8 cellular contexts compared by ENCODE assay signal in the genomic region with DNA sequence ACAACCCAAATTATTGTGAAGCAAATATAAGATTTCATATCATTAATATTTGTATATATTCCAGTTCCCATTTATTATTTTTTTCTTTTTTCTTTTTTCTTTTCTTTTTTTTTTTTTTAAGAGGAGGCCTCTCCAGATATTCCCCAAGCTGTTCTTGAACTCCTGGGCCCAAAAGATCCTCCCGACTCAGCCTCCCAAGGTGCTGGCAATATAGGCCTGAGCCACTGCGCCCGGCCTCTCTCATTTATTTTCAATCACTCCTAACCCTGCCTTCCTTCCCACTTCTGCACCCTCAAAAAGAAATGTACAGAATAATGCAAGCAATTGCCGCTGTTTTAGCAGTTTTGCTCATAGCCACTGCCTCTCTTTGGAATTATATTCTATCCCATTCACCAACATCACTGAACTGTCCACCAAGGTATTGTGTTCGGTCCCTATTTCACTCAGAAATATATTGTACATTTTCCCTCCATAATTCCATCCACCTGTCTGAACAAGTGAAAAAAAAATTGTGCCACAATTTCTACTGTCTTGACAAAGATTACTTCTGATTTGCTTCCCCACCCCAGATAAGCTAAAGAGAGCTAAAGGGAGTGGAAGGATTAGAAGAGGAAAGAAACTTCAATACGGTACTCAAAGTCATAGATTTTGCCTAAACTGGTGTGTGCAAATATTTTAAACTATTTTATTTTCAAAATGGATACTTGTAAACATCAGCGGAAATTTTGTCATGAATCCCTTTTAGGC. TPM values are rescaled to one million over a fixed set of nuclear protein-coding genes. Genes with fewer than 3 reads are reported as not detected.
DNase-seq lines count a peak whose midpoint lies in the region; ATAC-seq and TF ChIP-seq lines count a peak whose summit lies in the region.

No MANE protein-coding gene starts in this region.

- TF ChIP-seq POLR2A in testis (IDR thresholded peaks at IDR 0.05): no peak

- H3K27ac Mint-ChIP-seq in activated CD4-positive, alpha-beta T cell treated with anti-CD3 and anti-CD28 coated beads, Interleukin-2, amount 10 ng/mL, durations not matched to agents 24 days and 14 days: peak overlapping the region; percentile 93
- peak overlapping the region; percentile 100 for H3K27ac Mint-ChIP-seq in activated naive CD8-positive, alpha-beta T cell

- no peaks in the 10 kb centered on the region for H3K36me3 ChIP-seq in testis (ENCODE audit: low read depth, missing control alignments)

- no peaks in the 10 kb centered on the region for H3K27me3 Mint-ChIP-seq in activated CD4-positive, alpha-beta T cell treated with anti-CD3 and anti-CD28 coated beads, Interleukin-2, amount 10 ng/mL, durations not matched to agents 24 days and 14 days
- no peaks in the 10 kb centered on the region for H3K27me3 Mint-ChIP-seq in activated naive CD8-positive, alpha-beta T cell

- ATAC-seq in left lobe of liver (no peak), HG02981 (IDR thresholded peaks at IDR 0.05; ENCODE audit: unreplicated experiment) (no peak), GM19035 (IDR thresholded peaks at IDR 0.05; ENCODE audit: unreplicated experiment) (no peak)

- no peaks in the 10 kb centered on the region for H3K27me3 ChIP-seq in testis

- DNase-seq in activated CD4-positive, alpha-beta T cell treated with anti-CD3 and anti-CD28 coated beads, Interleukin-2, amount 10 ng/mL, durations not matched to agents 24 days and 14 days: no peak
- DNase-seq in activated CD4-positive, alpha-beta T cell treated with anti-CD3 and anti-CD28 coated beads for 48 hours: no peak
- DNase-seq in left lobe of liver (ENCODE audit: low spot score): peak; percentile 18
- peak; percentile 43 for DNase-seq in testis
- DNase-seq in T1000 (lab: John Stamatoyannopoulos, UW): no peak

- 54 to 55% methylated on average over 7 of the region's 7 CpGs for WGBS in testis, 2 donors

- peaks cover 54% of the 10 kb centered on the region for H3K4me1 Mint-ChIP-seq in activated CD4-positive, alpha-beta T cell treated with anti-CD3 and anti-CD28 coated beads, Interleukin-2, amount 10 ng/mL, durations not matched to agents 24 days and 14 days
- H3K4me1 Mint-ChIP-seq in activated naive CD8-positive, alpha-beta T cell (ENCODE audit: low read depth): peaks cover 62% of the 10 kb centered on the region

- intact Hi-C loops in activated CD4-positive, alpha-beta T cell treated with anti-CD3 and anti-CD28 coated beads, Interleukin-2, amount 10 ng/mL, durations not matched to agents 24 days and 14 days (cut with micrococcal nuclease): no loop called here
- intact Hi-C loops in testis (cut with DNase I; ENCODE audit: low total_unique reads): loop anchor here (5.0 kb wide), 1 partner anchor 154 kb away; no protein-coding TSS in a partner anchor

- no peaks in the 10 kb centered on the region for H3K9me3 ChIP-seq in testis

- H3K4me1 ChIP-seq in testis: peaks cover 20% of the 10 kb centered on the region

- no peak for TF ChIP-seq CTCF in testis (IDR thresholded peaks at IDR 0.05)

- H3K9me3 Mint-ChIP-seq in activated CD4-positive, alpha-beta T cell treated with anti-CD3 and anti-CD28 coated beads, Interleukin-2, amount 10 ng/mL, durations not matched to agents 24 days and 14 days: no peaks in the 10 kb centered on the region
- H3K9me3 Mint-ChIP-seq in activated naive CD8-positive, alpha-beta T cell (ENCODE audit: low read depth): no peaks in the 10 kb centered on the region

- H3K4me3 ChIP-seq in testis: peak overlapping the region; percentile 86 to 98

- peak overlapping the region in 1 of 2 donors; percentile 97 for H3K27ac ChIP-seq in testis

- H3K4me3 Mint-ChIP-seq in activated CD4-positive, alpha-beta T cell treated with anti-CD3 and anti-CD28 coated beads, Interleukin-2, amount 10 ng/mL, durations not matched to agents 24 days and 14 days: peak overlapping the region; percentile 94
- peak overlapping the region; percentile 100 for H3K4me3 Mint-ChIP-seq in activated naive CD8-positive, alpha-beta T cell

- H3K36me3 Mint-ChIP-seq in activated CD4-positive, alpha-beta T cell treated with anti-CD3 and anti-CD28 coated beads, Interleukin-2, amount 10 ng/mL, durations not matched to agents 24 days and 14 days (ENCODE audit: low read depth): peaks cover 29% of the 10 kb centered on the region
- no peaks in the 10 kb centered on the region for H3K36me3 Mint-ChIP-seq in activated naive CD8-positive, alpha-beta T cell

RNA-seq across cellular contexts. Expression of a gene that starts 1.9 kb away (rescaled TPM):
- total RNA-seq in activated CD4-positive, alpha-beta T cell treated with anti-CD3 and anti-CD28 coated beads, Interleukin-2, amount 10 ng/mL, durations not matched to agents 24 days and 14 days: 245 TPM in 2 replicates
- total RNA-seq in left lobe of liver (12.7 TPM), testis (10 to 100 TPM; 76.6 to 89.2 TPM)
- polyA plus RNA-seq in testis (ENCODE audit: insufficient read depth, low read depth, low replicate concordance): 37.9 TPM

RNA-seq across cellular contexts. Expression of a gene that starts 12.6 kb away (rescaled TPM):
- total RNA-seq in activated CD4-positive, alpha-beta T cell treated with anti-CD3 and anti-CD28 coated beads, Interleukin-2, amount 10 ng/mL, durations not matched to agents 24 days and 14 days: 19.2 and 23.6 TPM in 2 replicates
- 14.1 TPM for total RNA-seq in left lobe of liver
- 10 to 100 TPM; 49.1 to 53.4 TPM for total RNA-seq in testis
- 41.1 TPM for polyA plus RNA-seq in testis (ENCODE audit: insufficient read depth, low read depth, low replicate concordance)

Comparison
In these comparisons a context has a peak if more than half of its experiments do, and no peak if none do; other contexts are left out.
1. DNase-seq: peak in left lobe of liver (single experiment) and testis (single experiment); none in activated CD4-positive, alpha-beta T cell treated with anti-CD3 and anti-CD28 coated beads, Interleukin-2, amount 10 ng/mL, durations not matched to agents 24 days and 14 days (single experiment), activated CD4-positive, alpha-beta T cell treated with anti-CD3 and anti-CD28 coated beads for 48 hours (single experiment) and T1000 (single experiment).